Comparison of ENCODE assay signal across 7 cellular contexts in the genomic region with DNA sequence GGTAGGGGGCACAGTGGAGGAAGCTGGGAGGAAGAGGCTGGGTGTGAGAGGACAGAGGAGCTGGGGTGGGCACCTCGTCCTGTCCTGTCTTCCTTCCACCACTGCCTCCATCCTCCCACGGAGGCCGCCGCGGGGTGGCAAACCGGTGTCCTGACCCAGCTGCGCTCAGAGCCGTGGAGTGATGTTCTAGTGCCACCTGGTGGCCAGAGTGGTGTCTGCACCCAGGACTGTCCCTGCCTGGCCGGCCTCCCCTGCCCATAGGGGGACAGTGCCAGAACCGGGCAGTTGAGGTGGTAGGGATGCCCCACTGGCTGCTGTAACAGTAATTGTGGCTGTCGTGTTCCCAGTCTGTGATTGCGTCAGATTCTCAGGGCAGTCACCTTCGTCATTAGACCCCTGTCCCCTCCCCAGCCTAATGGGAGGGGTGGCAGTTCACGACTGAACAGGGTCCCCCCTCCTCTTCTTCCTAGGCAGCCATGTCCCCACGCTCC. TPM values are rescaled to one million over a fixed set of nuclear protein-coding genes. Genes with fewer than 3 reads are reported as not detected.
DNase-seq lines count a peak whose midpoint lies in the region; TF ChIP-seq lines count a peak whose summit lies in the region.

No MANE protein-coding gene starts in this region.

- peaks cover 9% of the 10 kb centered on the region for H3K79me2 ChIP-seq in osteoblast (ENCODE audit: insufficient read depth, low read length)

- peak; percentile 58 for DNase-seq in SHP77 treated with DMSO at 0.1 percent for 48 hours (lab: John Stamatoyannopoulos, UW)
- peak; percentile 76 for DNase-seq in activated effector memory CD4-positive, alpha-beta T cell treated with Interleukin-2 at 50 U/mL for 16 hours
- peak; percentile 51 to 89 for DNase-seq in foreskin fibroblast
- peak; percentile 99 for DNase-seq in osteoblast (ENCODE audit: insufficient read length, low spot score, missing footprints)
- DNase-seq in tibial artery, result peak; percentile 84 to 91

- TF ChIP-seq CTCF in GM12875 (IDR thresholded peaks at IDR 0.05; ENCODE audit: borderline replicate concordance, insufficient read depth, low read depth, low read length), result peak; percentile 98
- peak; percentile 96 for TF ChIP-seq CTCF in LNCAP (IDR thresholded peaks at IDR 0.05)
- TF ChIP-seq CTCF in foreskin fibroblast (IDR thresholded peaks at IDR 0.05; ENCODE audit: low read depth, low read length), result peak; percentile 95
- peak; percentile 93 for TF ChIP-seq CTCF in osteoblast (IDR thresholded peaks at IDR 0.05; ENCODE audit: extremely low read depth, low read depth, low read length)
- peak; percentile 97 to 98 for TF ChIP-seq CTCF in tibial artery (IDR thresholded peaks at IDR 0.05)

- peak overlapping the region; percentile 19 for H3K4me2 ChIP-seq in osteoblast (ENCODE audit: insufficient read depth, low read length)

- H3K9me3 ChIP-seq in osteoblast (ENCODE audit: low read depth, low read length) (no peaks in the 10 kb centered on the region), tibial artery (no peaks in the 10 kb centered on the region)

- H3K27me3 ChIP-seq in osteoblast (ENCODE audit: insufficient read depth, low read length), result no peaks in the 10 kb centered on the region
- H3K27me3 ChIP-seq in tibial artery, result peaks cover 0 to 28% of the 10 kb centered on the region in 2 donors

- H2AFZ ChIP-seq in osteoblast (ENCODE audit: low read length), result no peak overlapping the region

- intact Hi-C loops in tibial artery (cut with DNase I; ENCODE audit: low total_unique reads), result loop anchor here (2.0 to 5.0 kb wide), 2 partner anchors 58 to 135 kb away; no protein-coding TSS in a partner anchor

- H4K20me1 ChIP-seq in osteoblast (ENCODE audit: insufficient read depth, low read length), result peaks cover 2% of the 10 kb centered on the region

- H3K36me3 ChIP-seq in osteoblast (ENCODE audit: insufficient read depth, low read length), result no peaks in the 10 kb centered on the region
- H3K36me3 ChIP-seq in tibial artery, result no peaks in the 10 kb centered on the region

- no peak overlapping the region for H3K4me3 ChIP-seq in GM12875 (ENCODE audit: low read depth, low read length)
- H3K4me3 ChIP-seq in foreskin fibroblast (ENCODE audit: low read depth in 1 of 2, low read length in 2 of 2), result no peak overlapping the region
- no peak overlapping the region for H3K4me3 ChIP-seq in osteoblast (ENCODE audit: insufficient read depth, low read length)
- no peak overlapping the region for H3K4me3 ChIP-seq in tibial artery

- no peak overlapping the region for H3K27ac ChIP-seq in osteoblast (ENCODE audit: low read depth, low read length)
- H3K27ac ChIP-seq in tibial artery, result no peak overlapping the region

- peaks cover 6% of the 10 kb centered on the region for H3K4me1 ChIP-seq in osteoblast (ENCODE audit: insufficient read depth, low read length)
- H3K4me1 ChIP-seq in tibial artery, result peaks cover 0 to 19% (median 10%) of the 10 kb centered on the region in 4 donors

RNA-seq across cellular contexts. Expression of a gene that starts 11.1 kb away (rescaled TPM):
- total RNA-seq in osteoblast, result 15.9 and 22.4 TPM in 2 replicates

RNA-seq across cellular contexts. Expression of a gene that starts 30.0 kb away (rescaled TPM):
- under 0.01 TPM in 1 of 2 replicates, not detected in the other for total RNA-seq in osteoblast
